Comparison of ENCODE assay signal across 8 cellular contexts in the genomic region with DNA sequence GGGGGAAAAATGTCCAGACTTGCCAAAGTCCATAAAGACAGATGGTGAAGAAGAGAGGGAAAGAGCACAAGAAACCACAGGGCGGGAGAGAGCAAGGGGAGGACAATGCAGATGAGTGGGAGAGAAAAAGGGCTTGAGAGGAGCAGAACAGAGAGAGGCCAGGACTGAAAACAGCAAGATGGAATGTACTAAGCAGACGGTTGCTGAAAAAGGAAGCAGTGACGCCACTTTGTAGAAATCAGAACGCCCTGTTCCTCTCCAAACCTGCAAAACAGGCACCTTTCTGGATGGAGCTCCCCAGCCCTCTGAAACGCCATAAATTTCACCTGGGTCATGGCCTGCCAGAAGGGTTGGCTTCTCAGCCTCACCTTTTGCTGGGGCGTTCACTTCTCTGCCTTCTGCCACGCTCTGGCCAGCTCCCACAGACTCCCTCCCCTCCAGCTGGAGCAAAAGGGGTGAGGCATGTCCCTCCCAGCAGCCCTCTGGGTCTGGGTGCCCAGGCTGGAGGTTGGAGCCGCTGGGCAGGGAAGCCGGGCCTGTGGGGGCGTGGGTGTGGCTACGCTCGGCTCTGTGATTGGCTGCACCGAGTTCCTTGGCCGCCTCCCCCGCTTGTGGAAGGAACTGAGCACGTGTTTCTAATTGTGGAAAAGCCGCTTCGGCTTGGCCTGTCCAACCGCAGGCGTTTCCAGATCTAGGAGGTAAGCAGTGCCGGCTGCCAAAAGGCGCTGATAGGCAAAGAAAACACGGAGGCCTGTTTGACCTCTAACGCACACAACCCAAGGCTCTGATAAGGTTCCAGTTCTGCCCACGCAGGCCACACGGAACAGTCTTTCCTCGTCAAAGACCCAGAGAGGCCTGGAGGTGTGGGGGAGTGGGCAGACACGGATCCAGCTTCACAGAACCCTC. TPM values are rescaled to one million over a fixed set of nuclear protein-coding genes. Genes with fewer than 3 reads are reported as not detected.
DNase-seq lines count a peak whose midpoint lies in the region; ATAC-seq, FAIRE-seq and TF ChIP-seq lines count a peak whose summit lies in the region.

No MANE protein-coding gene starts in this region.

- no peaks in the 10 kb centered on the region for H3K9me3 Mint-ChIP-seq in stimulated activated naive CD8-positive, alpha-beta T cell treated with anti-CD3 and anti-CD28 coated beads, Interleukin-15, Interleukin-2, amounts not matched to agents 100 ng/mL and 50 ng/mL, for 24 hours

- H3K9me1 ChIP-seq in K562 (ENCODE audit: control insufficient read depth, insufficient read depth, low read length) = no peaks in the 10 kb centered on the region

- no peaks in the 10 kb centered on the region for H3K9me3 ChIP-seq in K562 (replicated peaks; ENCODE audit: control insufficient read depth, insufficient read depth, low read depth, low read length)

- peak overlapping the region; percentile 69 for H3K27ac ChIP-seq in K562 (ENCODE audit: extremely low read depth, low read depth, low read length)

- H3K36me3 ChIP-seq in K562 (ENCODE audit: control insufficient read depth, insufficient read depth, low read length) = no peaks in the 10 kb centered on the region

- no peaks in the 10 kb centered on the region for H3K36me3 Mint-ChIP-seq in stimulated activated naive CD8-positive, alpha-beta T cell treated with anti-CD3 and anti-CD28 coated beads, Interleukin-15, Interleukin-2, amounts not matched to agents 100 ng/mL and 50 ng/mL, for 24 hours (ENCODE audit: low read depth)

- no peak for TF ChIP-seq CTCF in K562 (IDR thresholded peaks at IDR 0.05 in 2 of 3, conservative IDR thresholded peaks at IDR 0.05 in 1 of 3; ENCODE audit: insufficient read depth in 2 of 3, low read depth in 1 of 3, low read length in 3 of 3)

- peaks cover 35 to 43% of the 10 kb centered on the region in 2 experiments for H3K4me1 ChIP-seq in K562 (replicated peaks in 1 of 2; ENCODE audit: control insufficient read depth in 2 of 2, insufficient read depth in 2 of 2, low read length in 2 of 2)

- CTCF ChIA-PET in K562 (lab: Yijun Ruan, JAX; ENCODE audit: low intra/inter-chr PET ratio) = interaction anchor here (0.9 kb wide), 1 partner anchor 34 kb away, joined by 3 read pairs; no protein-coding TSS in a partner anchor

- ATAC-seq in K562 (peak; percentile 87), HG02759 (IDR thresholded peaks at IDR 0.05; ENCODE audit: unreplicated experiment) (no peak)

- H2AFZ ChIP-seq in K562 (ENCODE audit: low read depth, low read length) = peak overlapping the region; percentile 87

- FAIRE-seq in K562 (lab: Jason Lieb, UNC) = peak; percentile 86

- POLR2A ChIA-PET in K562 (lab: Yijun Ruan, JAX) = interaction anchor here (1.5 kb wide), 1 partner anchor 20 kb away, joined by 4 read pairs; no protein-coding TSS in a partner anchor

- peak overlapping the region; percentile 85 for H3K4me2 ChIP-seq in K562 (ENCODE audit: insufficient read depth, low read length)

- peak overlapping the region; percentile 69 to 71 for H3K9ac ChIP-seq in K562 (ENCODE audit: insufficient read depth in 1 of 2, low read depth in 2 of 2, low read length in 2 of 2)

- peak; percentile 6; the same call in 1 of the 2 replicates for TF ChIP-seq EP300 in K562 (IDR thresholded peaks at IDR 0.05; ENCODE audit: low read length)

- in situ Hi-C loops in K562 (cut with MboI) = no loop called here

- H3K27me3 Mint-ChIP-seq in stimulated activated naive CD8-positive, alpha-beta T cell treated with anti-CD3 and anti-CD28 coated beads, Interleukin-15, Interleukin-2, amounts not matched to agents 100 ng/mL and 50 ng/mL, for 24 hours = no peaks in the 10 kb centered on the region

- H3K79me2 ChIP-seq in K562 (ENCODE audit: control insufficient read depth, insufficient read depth, low read length) = peaks cover 5% of the 10 kb centered on the region; the same call in 2 of the 3 replicates

- no peak overlapping the region for H3K4me3 Mint-ChIP-seq in stimulated activated naive CD8-positive, alpha-beta T cell treated with anti-CD3 and anti-CD28 coated beads, Interleukin-15, Interleukin-2, amounts not matched to agents 100 ng/mL and 50 ng/mL, for 24 hours

- no peak for TF ChIP-seq RAD21 in K562 (CRISPR knock-in tag; conservative IDR thresholded peaks at IDR 0.05 in 1 of 2, IDR thresholded peaks at IDR 0.05 in 1 of 2)

- TSS peak; percentile 79 for BruUV-seq in K562 (replicated peaks; lab: Mats Ljungman, UMichigan)

- intact Hi-C loops in K562 (cut with micrococcal nuclease) = no loop called here

- H3K4me3 ChIP-seq in K562 = peak overlapping the region; percentile 22

- 5% methylated on average over 15 of the region's 28 CpGs for WGBS in K562 (ENCODE audit: insufficient coverage, low coverage, missing lambda C conversion rate)

- TF ChIP-seq POLR2A in K562 (conservative IDR thresholded peaks at IDR 0.05) = peak; percentile 45; the same call in 1 of the 2 replicates

- no peaks in the 10 kb centered on the region for H4K20me1 ChIP-seq in K562 (replicated peaks; ENCODE audit: control insufficient read depth, insufficient read depth, low read length)

- no peaks in the 10 kb centered on the region for H3K27me3 ChIP-seq in K562 (ENCODE audit: control insufficient read depth in 2 of 2, insufficient read depth in 2 of 2, low read length in 2 of 2)

- peaks cover 21% of the 10 kb centered on the region for H3K4me1 Mint-ChIP-seq in stimulated activated naive CD8-positive, alpha-beta T cell treated with anti-CD3 and anti-CD28 coated beads, Interleukin-15, Interleukin-2, amounts not matched to agents 100 ng/mL and 50 ng/mL, for 24 hours (ENCODE audit: low read depth)

- DNase-seq in stimulated activated CD4-positive, alpha-beta T cell treated with anti-CD3 and anti-CD28 coated beads, Interleukin-1b, Interleukin-23, amount 100 ng/mL, for 48 hours = peak; percentile 3
- DNase-seq in stimulated activated CD4-positive, alpha-beta T cell treated with anti-CD3 and anti-CD28 coated beads, Interleukin-4, amount 100 ng/mL, for 4 hours = no peak
- DNase-seq in K562 (ENCODE audit: extremely low read depth in 1 of 4, low spot score in 3 of 4) = peak; percentile 90 to 98 (median 95)
- peak; percentile 82 for DNase-seq in iPS-NIHi7 (ENCODE audit: extremely low spot score)
- DNase-seq in central memory CD4-positive, alpha-beta T cell = no peak
- DNase-seq in NCI-H1436 treated with DMSO at 0.1 percent for 48 hours (lab: John Stamatoyannopoulos, UW) = no peak

- H3K27ac Mint-ChIP-seq in stimulated activated naive CD8-positive, alpha-beta T cell treated with anti-CD3 and anti-CD28 coated beads, Interleukin-15, Interleukin-2, amounts not matched to agents 100 ng/mL and 50 ng/mL, for 24 hours = peak overlapping the region; percentile 24

RNA-seq across cellular contexts. Expression of a gene that starts 29.3 kb away (rescaled TPM):
- 10.1 and 17.6 TPM in 2 replicates for total RNA-seq in K562 (2011; cell fraction: chromatin; rRNA removed; ENCODE audit: low replicate concordance)
- total RNA-seq in K562 (2011; cell fraction: nucleolus; rRNA removed) = 12.9 and 14.5 TPM in 2 replicates
- 24.6 and 30.7 TPM in 2 replicates for total RNA-seq in K562 (2011; cell fraction: nucleoplasm; rRNA removed)
- 5.3 and 6.0 TPM in 2 replicates for total RNA-seq in K562 (2014; rRNA removed)
- 3.5 and 4.0 TPM in 2 replicates for total RNA-seq in K562 (2014; rRNA removed; fragmentation: Illumina TruSeq; extraction: Trizol)
- 3.4 and 4.5 TPM in 2 replicates for total RNA-seq in K562 (2015; rRNA removed; fragmentation: Illumina TruSeq; extraction: Trizol)
- total RNA-seq in K562 (2021) = 19.6 and 21.6 TPM in 2 replicates
- polyA plus RNA-seq in K562 (2011; rRNA removed) = 19.3 and 42.6 TPM in 2 replicates
- 26.8 and 32.0 TPM in 2 replicates for polyA plus RNA-seq in K562 (2011; cell fraction: cytosol; rRNA removed)
- polyA plus RNA-seq in K562 (2011; cell fraction: nucleus; rRNA removed) = 17.7 and 21.6 TPM in 2 replicates
- 16.4 and 25.4 TPM in 2 replicates for polyA plus RNA-seq in K562 (2012)
- polyA plus RNA-seq in K562 (2014; fragmentation: Illumina TruSeq; extraction: Trizol) = 30.1 and 33.0 TPM in 2 replicates
- polyA plus RNA-seq in K562 (2014; fragmentation: Nextera tagmentation; extraction: Ambion mirVana) = 1 to 10 TPM; 2.0 to 2.3 TPM
- 10.1 and 10.6 TPM in 2 replicates for polyA plus RNA-seq in K562 (2014; rRNA removed)
- polyA minus RNA-seq in K562 (2011; rRNA and poly(A)+ RNA removed) = 10.9 and 16.5 TPM in 2 replicates
- polyA minus RNA-seq in K562 (2011; cell fraction: cytosol; rRNA and poly(A)+ RNA removed) = 22.9 and 23.3 TPM in 2 replicates
- polyA minus RNA-seq in K562 (2011; cell fraction: nucleus; rRNA and poly(A)+ RNA removed) = 4.4 and 9.4 TPM in 2 replicates

RNA-seq across cellular contexts. Expression of a gene that starts 35.1 kb away (rescaled TPM):
- not detected in 2 replicates for total RNA-seq in K562 (2011; cell fraction: chromatin; rRNA removed; ENCODE audit: low replicate concordance)
- total RNA-seq in K562 (2011; cell fraction: nucleolus; rRNA removed) = not detected in 2 replicates
- total RNA-seq in K562 (2011; cell fraction: nucleoplasm; rRNA removed) = not detected in 2 replicates
- total RNA-seq in K562 (2014; rRNA removed) (0.09 TPM in 1 of 2 replicates, not detected in the other), K562 (2014; rRNA removed; fragmentation: Illumina TruSeq; extraction: Trizol) (not detected in 2 replicates), K562 (2015; rRNA removed; fragmentation: Illumina TruSeq; extraction: Trizol) (not detected in 2 replicates), K562 (2021) (0.13 and 0.16 TPM in 2 replicates)
- polyA plus RNA-seq in K562 (2011; rRNA removed) (0.09 TPM in 1 of 2 replicates, not detected in the other), K562 (2014; fragmentation: Illumina TruSeq; extraction: Trizol) (not detected in 2 replicates), K562 (2014; fragmentation: Nextera tagmentation; extraction: Ambion mirVana) (not detected), K562 (2014; rRNA removed) (0.12 and 0.15 TPM in 2 replicates)
- polyA plus RNA-seq in K562 (2011; cell fraction: cytosol; rRNA removed) = 0.09 and 0.12 TPM in 2 replicates
- not detected in 2 replicates for polyA plus RNA-seq in K562 (2011; cell fraction: nucleus; rRNA removed)
- 0.18 TPM in 1 of 2 replicates, not detected in the other for polyA plus RNA-seq in K562 (2012)
- polyA minus RNA-seq in K562 (2011; rRNA and poly(A)+ RNA removed) = not detected in 2 replicates
- not detected in 2 replicates for polyA minus RNA-seq in K562 (2011; cell fraction: cytosol; rRNA and poly(A)+ RNA removed)
- polyA minus RNA-seq in K562 (2011; cell fraction: nucleus; rRNA and poly(A)+ RNA removed) = not detected in 2 replicates

RNA-seq across cellular contexts. Expression of a gene that starts 49.4 kb away (rescaled TPM):
- total RNA-seq in K562 (2011; cell fraction: chromatin; rRNA removed; ENCODE audit: low replicate concordance) = not detected in 2 replicates
- total RNA-seq in K562 (2011; cell fraction: nucleolus; rRNA removed) = not detected in 2 replicates
- not detected in 2 replicates for total RNA-seq in K562 (2011; cell fraction: nucleoplasm; rRNA removed)
- not detected in 2 replicates for total RNA-seq in K562 (2014; rRNA removed)
- not detected in 2 replicates for total RNA-seq in K562 (2014; rRNA removed; fragmentation: Illumina TruSeq; extraction: Trizol)
- total RNA-seq in K562 (2015; rRNA removed; fragmentation: Illumina TruSeq; extraction: Trizol) = not detected in 2 replicates
- total RNA-seq in K562 (2021) = not detected in 2 replicates
- polyA plus RNA-seq in K562 (2011; rRNA removed) = not detected in 2 replicates
- not detected in 2 replicates for polyA plus RNA-seq in K562 (2011; cell fraction: cytosol; rRNA removed)
- not detected in 2 replicates for polyA plus RNA-seq in K562 (2011; cell fraction: nucleus; rRNA removed)
- not detected in 2 replicates for polyA plus RNA-seq in K562 (2012)
- not detected in 2 replicates for polyA plus RNA-seq in K562 (2014; fragmentation: Illumina TruSeq; extraction: Trizol)
- not detected for polyA plus RNA-seq in K562 (2014; fragmentation: Nextera tagmentation; extraction: Ambion mirVana)
- polyA plus RNA-seq in K562 (2014; rRNA removed) = not detected in 2 replicates
- not detected in 2 replicates for polyA minus RNA-seq in K562 (2011; rRNA and poly(A)+ RNA removed)
- polyA minus RNA-seq in K562 (2011; cell fraction: cytosol; rRNA and poly(A)+ RNA removed) = not detected in 2 replicates
- polyA minus RNA-seq in K562 (2011; cell fraction: nucleus; rRNA and poly(A)+ RNA removed) = not detected in 2 replicates

RNA-seq across cellular contexts. Expression of a gene that starts 58.8 kb away (rescaled TPM):
- total RNA-seq in K562 (2011; cell fraction: chromatin; rRNA removed; ENCODE audit: low replicate concordance) = 25.2 and 42.1 TPM in 2 replicates
- 42.1 and 47.4 TPM in 2 replicates for total RNA-seq in K562 (2011; cell fraction: nucleolus; rRNA removed)
- 29.2 and 32.1 TPM in 2 replicates for total RNA-seq in K562 (2011; cell fraction: nucleoplasm; rRNA removed)
- total RNA-seq in K562 (2014; rRNA removed) (36.7 and 38.1 TPM in 2 replicates), K562 (2014; rRNA removed; fragmentation: Illumina TruSeq; extraction: Trizol) (61.2 and 68.8 TPM in 2 replicates), K562 (2015; rRNA removed; fragmentation: Illumina TruSeq; extraction: Trizol) (44.1 and 44.7 TPM in 2 replicates), K562 (2021) (46.0 and 47.6 TPM in 2 replicates)
- polyA plus RNA-seq in K562 (2011; rRNA removed) (82.0 and 84.8 TPM in 2 replicates), K562 (2014; fragmentation: Illumina TruSeq; extraction: Trizol) (37.9 and 39.3 TPM in 2 replicates), K562 (2014; fragmentation: Nextera tagmentation; extraction: Ambion mirVana) (100 to 1,000 TPM; 249 to 251 TPM), K562 (2014; rRNA removed) (48.5 and 51.8 TPM in 2 replicates)
- polyA plus RNA-seq in K562 (2011; cell fraction: cytosol; rRNA removed) = 79.2 and 90.6 TPM in 2 replicates
- 90.4 and 124 TPM in 2 replicates for polyA plus RNA-seq in K562 (2011; cell fraction: nucleus; rRNA removed)
- polyA plus RNA-seq in K562 (2012) = 41.6 and 66.7 TPM in 2 replicates
- polyA minus RNA-seq in K562 (2011; rRNA and poly(A)+ RNA removed) = 61.4 and 78.9 TPM in 2 replicates
- polyA minus RNA-seq in K562 (2011; cell fraction: cytosol; rRNA and poly(A)+ RNA removed) = 13.7 and 28.6 TPM in 2 replicates
- polyA minus RNA-seq in K562 (2011; cell fraction: nucleus; rRNA and poly(A)+ RNA removed) = 7.8 and 20.5 TPM in 2 replicates

RNA-seq across cellular contexts. Expression of a gene that starts 59.2 kb away (rescaled TPM):
- total RNA-seq in K562 (2011; cell fraction: chromatin; rRNA removed; ENCODE audit: low replicate concordance) = 555 and 556 TPM in 2 replicates
- 273 and 282 TPM in 2 replicates for total RNA-seq in K562 (2011; cell fraction: nucleolus; rRNA removed)
- total RNA-seq in K562 (2011; cell fraction: nucleoplasm; rRNA removed) = 463 and 596 TPM in 2 replicates
- 121 and 145 TPM in 2 replicates for total RNA-seq in K562 (2014; rRNA removed)
- total RNA-seq in K562 (2014; rRNA removed; fragmentation: Illumina TruSeq; extraction: Trizol) = 110 and 123 TPM in 2 replicates
- 141 and 147 TPM in 2 replicates for total RNA-seq in K562 (2015; rRNA removed; fragmentation: Illumina TruSeq; extraction: Trizol)
- total RNA-seq in K562 (2021) = 151 and 163 TPM in 2 replicates
- polyA plus RNA-seq in K562 (2011; rRNA removed) = 129 and 157 TPM in 2 replicates
- polyA plus RNA-seq in K562 (2011; cell fraction: cytosol; rRNA removed) = 70.8 and 83.1 TPM in 2 replicates
- polyA plus RNA-seq in K562 (2011; cell fraction: nucleus; rRNA removed) = 696 and 714 TPM in 2 replicates
- polyA plus RNA-seq in K562 (2012) = 121 and 135 TPM in 2 replicates
- polyA plus RNA-seq in K562 (2014; fragmentation: Illumina TruSeq; extraction: Trizol) = 180 and 196 TPM in 2 replicates
- 1 to 10 TPM; 5.0 TPM for polyA plus RNA-seq in K562 (2014; fragmentation: Nextera tagmentation; extraction: Ambion mirVana)
- polyA plus RNA-seq in K562 (2014; rRNA removed) = 156 and 184 TPM in 2 replicates
- 147 and 171 TPM in 2 replicates for polyA minus RNA-seq in K562 (2011; rRNA and poly(A)+ RNA removed)
- polyA minus RNA-seq in K562 (2011; cell fraction: cytosol; rRNA and poly(A)+ RNA removed) = 77.6 and 81.5 TPM in 2 replicates
- polyA minus RNA-seq in K562 (2011; cell fraction: nucleus; rRNA and poly(A)+ RNA removed) = 198 and 296 TPM in 2 replicates

Comparison
In these comparisons a context has a peak if more than half of its experiments do, and no peak if none do; other contexts are left out.
1. DNase-seq: peak in stimulated activated CD4-positive, alpha-beta T cell treated with anti-CD3 and anti-CD28 coated beads, Interleukin-1b, Interleukin-23, amount 100 ng/mL, for 48 hours (single experiment), K562 (4 of 4) and iPS-NIHi7 (single experiment); none in stimulated activated CD4-positive, alpha-beta T cell treated with anti-CD3 and anti-CD28 coated beads, Interleukin-4, amount 100 ng/mL, for 4 hours (0 of 2), central memory CD4-positive, alpha-beta T cell (single experiment) and NCI-H1436 treated with DMSO at 0.1 percent for 48 hours (single experiment).